ENCODE assay signal across 1 cellular context in genomic region chr21:38229260-38229877, GRCh38.
TF ChIP-seq lines count a peak whose summit lies in the region.

No MANE protein-coding gene starts in this region.

TF ChIP-seq in HEK293, 187 proteins besides CTCF, POLR2A, EP300 and RAD21 (continued from another document and continues in another):
- TF ChIP-seq ZSCAN4 (tag by site-specific recombination; IDR thresholded peaks at IDR 0.05) (no peak), ZNF548 (tag by site-specific recombination; IDR thresholded peaks at IDR 0.05) (no peak), ZBTB20 (tag by site-specific recombination; IDR thresholded peaks at IDR 0.05) (no peak), ZNF133 (tag by site-specific recombination; IDR thresholded peaks at IDR 0.05) (no peak), ZSCAN30 (tag by site-specific recombination; IDR thresholded peaks at IDR 0.05) (no peak), HIC1 (tag by site-specific recombination; IDR thresholded peaks at IDR 0.05) (no peak), ZNF529 (tag by site-specific recombination; IDR thresholded peaks at IDR 0.05; ENCODE audit: insufficient replicate concordance) (peak; percentile 86), ZNF24 (tag by site-specific recombination; IDR thresholded peaks at IDR 0.05) (no peak), ZNF423 (tag by site-specific recombination; IDR thresholded peaks at IDR 0.05) (no peak), KLF17 (tag by site-specific recombination; IDR thresholded peaks at IDR 0.05) (0 out of 2 replicates have a peak, but pooled peaks have one; percentile 35), ZNF223 (tag by site-specific recombination; IDR thresholded peaks at IDR 0.05) (no peak), ZNF513 (tag by site-specific recombination; IDR thresholded peaks at IDR 0.05) (no peak), ZBTB17 (tag by site-specific recombination; IDR thresholded peaks at IDR 0.05) (no peak), ZNF510 (tag by site-specific recombination; IDR thresholded peaks at IDR 0.05; ENCODE audit: insufficient replicate concordance) (peak; percentile 74), ZNF2 (tag by site-specific recombination; IDR thresholded peaks at IDR 0.05) (no peak), ZNF514 (tag by site-specific recombination; IDR thresholded peaks at IDR 0.05) (no peak), ZNF426 (tag by site-specific recombination; IDR thresholded peaks at IDR 0.05) (no peak), SCRT1 (tag by site-specific recombination; IDR thresholded peaks at IDR 0.05; ENCODE audit: borderline replicate concordance) (no peak), ZNF394 (tag by site-specific recombination; IDR thresholded peaks at IDR 0.05; ENCODE audit: borderline replicate concordance) (no peak), ZNF660 (tag by site-specific recombination; IDR thresholded peaks at IDR 0.05) (no peak), ZNF626 (tag by site-specific recombination; IDR thresholded peaks at IDR 0.05) (peak; percentile 82; the same call in 1 of the 2 replicates), ZNF530 (tag by site-specific recombination; IDR thresholded peaks at IDR 0.05; ENCODE audit: low read depth) (no peak), ZNF202 (tag by site-specific recombination; IDR thresholded peaks at IDR 0.05; ENCODE audit: borderline replicate concordance) (no peak), ZNF48 (tag by site-specific recombination; IDR thresholded peaks at IDR 0.05) (no peak), ZNF521 (tag by site-specific recombination; IDR thresholded peaks at IDR 0.05) (no peak), ZNF76 (tag by site-specific recombination; IDR thresholded peaks at IDR 0.05; ENCODE audit: borderline replicate concordance, low read depth) (no peak), PBX3 (CRISPR knock-in tag; IDR thresholded peaks at IDR 0.05) (no peak), ZXDB (tag by site-specific recombination; IDR thresholded peaks at IDR 0.05) (no peak), ZNF239 (tag by site-specific recombination; IDR thresholded peaks at IDR 0.05) (no peak), KLF10 (tag by site-specific recombination; IDR thresholded peaks at IDR 0.05) (no peak), ZNF624 (tag by site-specific recombination; IDR thresholded peaks at IDR 0.05) (no peak), HOXD13 (CRISPR knock-in tag; IDR thresholded peaks at IDR 0.05; ENCODE audit: borderline replicate concordance) (no peak), GFI1B (tag by site-specific recombination; IDR thresholded peaks at IDR 0.05) (no peak), ZNF777 (tag by site-specific recombination; IDR thresholded peaks at IDR 0.05; ENCODE audit: borderline replicate concordance) (no peak), ZNF221 (tag by site-specific recombination; IDR thresholded peaks at IDR 0.05; ENCODE audit: borderline replicate concordance) (no peak), ZNF518A (tag by site-specific recombination; conservative IDR thresholded peaks at IDR 0.05; ENCODE audit: low read depth) (0 out of 2 replicates have a peak, but pooled peaks have one; percentile 40), ZNF302 (tag by site-specific recombination; IDR thresholded peaks at IDR 0.05; ENCODE audit: low read depth) (0 out of 2 replicates have a peak, but pooled peaks have one; percentile 73), HOXA7 (CRISPR knock-in tag; IDR thresholded peaks at IDR 0.05; ENCODE audit: borderline replicate concordance) (no peak), YY2 (tag by site-specific recombination; IDR thresholded peaks at IDR 0.05) (no peak), ZNF433 (tag by site-specific recombination; IDR thresholded peaks at IDR 0.05; ENCODE audit: low read depth) (no peak), ZSCAN18 (tag by site-specific recombination; IDR thresholded peaks at IDR 0.05) (no peak), ZNF341 (tag by site-specific recombination; IDR thresholded peaks at IDR 0.05; ENCODE audit: low read depth) (no peak), ZNF791 (tag by site-specific recombination; IDR thresholded peaks at IDR 0.05) (no peak), SP2 (tag by site-specific recombination; IDR thresholded peaks at IDR 0.05) (no peak), BCL11B (tag by site-specific recombination; IDR thresholded peaks at IDR 0.05; ENCODE audit: low read depth) (no peak), ZNF600 (tag by site-specific recombination; IDR thresholded peaks at IDR 0.05) (no peak), ZNF23 (tag by site-specific recombination; IDR thresholded peaks at IDR 0.05; ENCODE audit: borderline replicate concordance) (peak; percentile 47; the same call in 1 of the 2 replicates), ZNF610 (tag by site-specific recombination; IDR thresholded peaks at IDR 0.05; ENCODE audit: borderline replicate concordance) (0 out of 2 replicates have a peak, but pooled peaks have one; percentile 53), ZNF292 (tag by site-specific recombination; IDR thresholded peaks at IDR 0.05; ENCODE audit: borderline replicate concordance, low read depth) (no peak), ZNF639 (tag by site-specific recombination; IDR thresholded peaks at IDR 0.05) (peak; percentile 64), ZNF658 (tag by site-specific recombination; IDR thresholded peaks at IDR 0.05) (no peak; the same call in 1 of the 2 replicates), KLF8 (tag by site-specific recombination; IDR thresholded peaks at IDR 0.05) (peak; percentile 83), ZNF19 (tag by site-specific recombination; IDR thresholded peaks at IDR 0.05; ENCODE audit: low read depth) (peak; percentile 67; the same call in 1 of the 2 replicates), ZNF274 (IDR thresholded peaks at IDR 0.05; ENCODE audit: low read length) (no peak), ZNF274 (tag by site-specific recombination; IDR thresholded peaks at IDR 0.05; ENCODE audit: borderline replicate concordance) (no peak), ZNF654 (tag by site-specific recombination; IDR thresholded peaks at IDR 0.05; ENCODE audit: low read depth) (no peak), ZNF391 (tag by site-specific recombination; IDR thresholded peaks at IDR 0.05; ENCODE audit: borderline replicate concordance, low read depth) (0 out of 2 replicates have a peak, but pooled peaks have one; percentile 52)
